8 cellular contexts compared by ENCODE assay signal in genomic region chr1:161119379-161120061, GRCh38. TPM values are rescaled to one million over a fixed set of nuclear protein-coding genes. Genes with fewer than 3 reads are reported as not detected.
DNase-seq lines count a peak whose midpoint lies in the region; ATAC-seq, FAIRE-seq and TF ChIP-seq lines count a peak whose summit lies in the region.

No MANE protein-coding gene starts in this region.

- intact Hi-C loops in mammary epithelial cell (cut with micrococcal nuclease), result loop anchor here (1.0 to 2.0 kb wide), 2 partner anchors 13 to 35 kb away; partner anchors contain the start of gene DEDD

- H4K20me1 ChIP-seq in mammary epithelial cell (ENCODE audit: insufficient read depth, low read length), result no peaks in the 10 kb centered on the region

- DNase-seq in DMS53 (lab: John Stamatoyannopoulos, UW) (peak; percentile 46), DMS53 treated with DMSO at 0.1 percent for 48 hours (lab: John Stamatoyannopoulos, UW; ENCODE audit: unreplicated experiment) (no peak), HPDE6-E6E7 (ENCODE audit: extremely low spot score) (peak; percentile 65), T-helper 9 cell (peak; percentile 39), mammary epithelial cell (peak; percentile 87), left lobe of liver (ENCODE audit: low spot score) (peak; percentile 87), H54 (ENCODE audit: insufficient read length, low spot score) (no peak)
- DNase-seq in stimulated activated CD8-positive, alpha-beta memory T cell treated with anti-CD3 and anti-CD28 coated beads, Interleukin-15, amount 100 ng/mL, for 4 hours (ENCODE audit: low read depth in 2 of 2), result peak; percentile 27 to 51

- peaks cover 37% of the 10 kb centered on the region for H3K4me1 ChIP-seq in mammary epithelial cell (ENCODE audit: insufficient read depth, low read length)

- CTCF ChIA-PET in mammary epithelial cell (lab: Charles Lee; ENCODE audit: low non-redundant PET), result no interaction called here

- in situ Hi-C loops in mammary epithelial cell (cut with MboI; ENCODE audit: low sequenced_read_pairs in 2 of 2), result no loop called here

- peak; percentile 38 to 50 for TF ChIP-seq CTCF in mammary epithelial cell (conservative IDR thresholded peaks at IDR 0.05 in 1 of 2, IDR thresholded peaks at IDR 0.05 in 1 of 2; ENCODE audit: extremely low read depth in 1 of 2, insufficient read depth in 1 of 2, low read depth in 1 of 2, low read length in 2 of 2)

- 84% methylated on average over 4 of the region's 4 CpGs for WGBS in mammary epithelial cell (ENCODE audit: low coverage, missing lambda C conversion rate)

- peaks cover 74% of the 10 kb centered on the region for H3K79me2 ChIP-seq in mammary epithelial cell (ENCODE audit: insufficient read depth, low read length)

- peak; percentile 66 for ATAC-seq in left lobe of liver

- H3K27ac ChIP-seq in mammary epithelial cell (ENCODE audit: insufficient read depth, low read depth, low read length), result peak overlapping the region; percentile 98

- no peak for FAIRE-seq in H54 (lab: Jason Lieb, UNC)

- H3K4me2 ChIP-seq in mammary epithelial cell (ENCODE audit: insufficient read depth, low read depth, low read length), result peak overlapping the region; percentile 79

- H2AFZ ChIP-seq in mammary epithelial cell (ENCODE audit: low read depth, low read length), result no peak overlapping the region

- H3K9me3 ChIP-seq in mammary epithelial cell (replicated peaks; ENCODE audit: insufficient read depth, low read length), result no peaks in the 10 kb centered on the region

- peak overlapping the region in 1 of 3 experiments; percentile 96 for H3K4me3 ChIP-seq in mammary epithelial cell (replicated peaks in 1 of 3; ENCODE audit: insufficient read depth in 1 of 3, low read depth in 2 of 3, low read length in 3 of 3)

- peaks cover 22% of the 10 kb centered on the region for H3K36me3 ChIP-seq in mammary epithelial cell (ENCODE audit: insufficient read depth, low read length)

- H3K9ac ChIP-seq in mammary epithelial cell (ENCODE audit: insufficient read depth, low read length), result no peak overlapping the region

- dilution Hi-C loops in mammary epithelial cell (cut with HindIII; ENCODE audit: low sequenced_read_pairs), result no loop called here

- TF ChIP-seq POLR2A in H54 (IDR thresholded peaks at IDR 0.05; ENCODE audit: low read depth, low read length), result no peak

- no TSS peak for BruUV-seq in mammary epithelial cell (replicated peaks; lab: Mats Ljungman, UMichigan)

- H3K27me3 ChIP-seq in mammary epithelial cell (ENCODE audit: insufficient read depth, low read length), result no peaks in the 10 kb centered on the region

RNA-seq across cellular contexts. Expression of gene NIT1, which starts 1.6 kb away (rescaled TPM):
- total RNA-seq in mammary epithelial cell, result 10 to 100 TPM; 31.3 to 51.1 TPM
- 57.8 TPM for polyA plus RNA-seq in mammary epithelial cell
- 21.7 TPM for polyA minus RNA-seq in mammary epithelial cell
- 70.3 TPM for total RNA-seq in left lobe of liver

RNA-seq across cellular contexts. Expression of gene PFDN2, which starts 1.7 kb away (rescaled TPM):
- total RNA-seq in mammary epithelial cell (100 to 1,000 TPM in 1 of 2 donors, 10 to 100 TPM in 1; 34.2 to 141 TPM), left lobe of liver (22.0 TPM)
- polyA plus RNA-seq in mammary epithelial cell, result 181 TPM
- polyA minus RNA-seq in mammary epithelial cell, result 12.6 TPM

RNA-seq across cellular contexts. Expression of gene DEDD, which starts 12.9 kb away (rescaled TPM):
- total RNA-seq in mammary epithelial cell (10 to 100 TPM; 40.0 to 42.3 TPM), left lobe of liver (17.6 TPM)
- 51.4 TPM for polyA plus RNA-seq in mammary epithelial cell
- polyA minus RNA-seq in mammary epithelial cell, result 97.2 TPM

RNA-seq across cellular contexts. Expression of gene KLHDC9, which starts 21.4 kb away (rescaled TPM):
- total RNA-seq in mammary epithelial cell (1 to 10 TPM; 3.0 to 3.8 TPM), left lobe of liver (6.2 TPM)
- polyA plus RNA-seq in mammary epithelial cell, result 1.7 TPM
- polyA minus RNA-seq in mammary epithelial cell, result not detected

RNA-seq across cellular contexts. Expression of gene NECTIN4, which starts 30.2 kb away (rescaled TPM):
- total RNA-seq in mammary epithelial cell (10 to 100 TPM in 1 of 2 donors, 1 to 10 TPM in 1; 5.6 to 13.2 TPM), left lobe of liver (not detected)
- polyA plus RNA-seq in mammary epithelial cell, result 5.5 TPM
- 53.4 TPM for polyA minus RNA-seq in mammary epithelial cell

Comparison
In these comparisons a context has a peak if more than half of its experiments do, and no peak if none do; other contexts are left out.
1. DNase-seq: peak in DMS53 (single experiment), HPDE6-E6E7 (single experiment), T-helper 9 cell (single experiment), mammary epithelial cell (single experiment), left lobe of liver (single experiment) and stimulated activated CD8-positive, alpha-beta memory T cell treated with anti-CD3 and anti-CD28 coated beads, Interleukin-15, amount 100 ng/mL, for 4 hours (2 of 2); none in DMS53 treated with DMSO at 0.1 percent for 48 hours (single experiment) and H54 (single experiment).